8 cellular contexts compared by ENCODE assay signal in genomic region chr2:68766378-68766845, GRCh38. TPM values are rescaled to one million over a fixed set of nuclear protein-coding genes. Genes with fewer than 3 reads are reported as not detected.
DNase-seq lines count a peak whose midpoint lies in the region; ATAC-seq and TF ChIP-seq lines count a peak whose summit lies in the region.

No MANE protein-coding gene starts in this region.

- H3K36me3 ChIP-seq in OCI-LY1 (ENCODE audit: insufficient read depth, low read length) (no peaks in the 10 kb centered on the region), left lung (no peaks in the 10 kb centered on the region), testis (ENCODE audit: low read depth, missing control alignments) (no peaks in the 10 kb centered on the region)

- TF ChIP-seq CTCF in OCI-LY1 (IDR thresholded peaks at IDR 0.05; ENCODE audit: low read length) (no peak), left lung (IDR thresholded peaks at IDR 0.05) (no peak), testis (IDR thresholded peaks at IDR 0.05) (no peak)

- intact Hi-C loops in left lung (cut with DNase I) (no loop called here), testis (cut with DNase I; ENCODE audit: low total_unique reads) (no loop called here)

- peaks cover 14% of the 10 kb centered on the region for H3K79me2 ChIP-seq in OCI-LY1 (ENCODE audit: insufficient read depth, low read length)

- H3K4me1 ChIP-seq in OCI-LY1 (ENCODE audit: insufficient read depth, low read length, severe bottlenecking) (peaks cover 100% of the 10 kb centered on the region), left lung (peaks cover 34 to 98% of the 10 kb centered on the region in 2 donors), testis (peaks cover 36% of the 10 kb centered on the region)

- H3K9me3 ChIP-seq in OCI-LY1 (ENCODE audit: low read length): no peaks in the 10 kb centered on the region
- no peaks in the 10 kb centered on the region for H3K9me3 ChIP-seq in left lung
- no peaks in the 10 kb centered on the region for H3K9me3 ChIP-seq in testis

- peak; percentile 52 for DNase-seq in activated naive CD4-positive, alpha-beta T cell treated with anti-CD3 and anti-CD28 coated beads, Interleukin-2, amount 50 U/mL, for 16 hours
- DNase-seq in left lung (peak; percentile 73 to 83), testis (peak; percentile 65), OCI-M2 (lab: John Stamatoyannopoulos, UW; ENCODE audit: unreplicated experiment) (no peak), NCI-H2227 treated with DMSO at 0.1 percent for 48 hours (lab: John Stamatoyannopoulos, UW) (no peak)

- 22 to 34% methylated on average over 5 of the region's 5 CpGs for WGBS in testis, 2 donors

- TF ChIP-seq POLR2A in testis (IDR thresholded peaks at IDR 0.05): no peak

- ATAC-seq in GM19395 (IDR thresholded peaks at IDR 0.05; ENCODE audit: unreplicated experiment) (peak; percentile 50), left lung (peak; percentile 89), HG03520 (IDR thresholded peaks at IDR 0.05; ENCODE audit: unreplicated experiment) (no peak)

- H2AFZ ChIP-seq in OCI-LY1 (ENCODE audit: low read length): no peak overlapping the region

- no peaks in the 10 kb centered on the region for H4K20me1 ChIP-seq in OCI-LY1 (ENCODE audit: insufficient read depth, low read length)

- peak overlapping the region; percentile 43 for H3K4me3 ChIP-seq in OCI-LY1 (ENCODE audit: low read depth, low read length, poor library complexity, severe bottlenecking)
- no peak overlapping the region for H3K4me3 ChIP-seq in left lung
- no peak overlapping the region for H3K4me3 ChIP-seq in testis

- H3K27ac ChIP-seq in OCI-LY1 (ENCODE audit: low read depth, low read length, poor library complexity, severe bottlenecking) (peak overlapping the region; percentile 98), left lung (peak overlapping the region; percentile 72 to 91), testis (peak overlapping the region in 1 of 2 donors; percentile 1)

- H3F3A ChIP-seq in OCI-LY1 (ENCODE audit: insufficient read depth, low read length): peaks cover 13% of the 10 kb centered on the region; the same call in 1 of the 2 replicates

- no peaks in the 10 kb centered on the region for H3K9me2 ChIP-seq in OCI-LY1 (ENCODE audit: low read depth, low read length)

- H3K27me3 ChIP-seq in OCI-LY1 (ENCODE audit: insufficient read depth, low read length) (no peaks in the 10 kb centered on the region), left lung (no peaks in the 10 kb centered on the region), testis (no peaks in the 10 kb centered on the region)

- H3K4me2 ChIP-seq in OCI-LY1 (ENCODE audit: low read length): peak overlapping the region; percentile 63

- peak overlapping the region; percentile 73 for H3K9ac ChIP-seq in OCI-LY1 (ENCODE audit: low read length)

RNA-seq across cellular contexts. Expression of gene ARHGAP25, which starts 31.8 kb away (rescaled TPM):
- total RNA-seq in left lung: 10 to 100 TPM; 16.5 to 43.5 TPM
- 1 to 10 TPM; 6.2 to 6.7 TPM for total RNA-seq in testis
- polyA plus RNA-seq in testis (ENCODE audit: insufficient read depth, low read depth, low replicate concordance): 8.2 TPM

Comparison
In these comparisons a context has a peak if more than half of its experiments do, and no peak if none do; other contexts are left out.
1. DNase-seq: peak in activated naive CD4-positive, alpha-beta T cell treated with anti-CD3 and anti-CD28 coated beads, Interleukin-2, amount 50 U/mL, for 16 hours (single experiment), left lung (2 of 2) and testis (single experiment); none in OCI-M2 (single experiment) and NCI-H2227 treated with DMSO at 0.1 percent for 48 hours (single experiment).